Comparison of ENCODE assay signal across 7 cellular contexts in genomic region chr7:100438731-100439130, GRCh38. TPM values are rescaled to one million over a fixed set of nuclear protein-coding genes. Genes with fewer than 3 reads are reported as not detected.
DNase-seq lines count a peak whose midpoint lies in the region; ATAC-seq, FAIRE-seq and TF ChIP-seq lines count a peak whose summit lies in the region.
"Not testable (repeated sequence)": the region's sequence is repeated elsewhere in the genome, so short reads cannot be mapped to it uniquely, and the experiment has no call there.
"Had no signal": no experiment of that assay in that cellular context is flagged by ENCODE, and none has a peak within 500 bp of the region (broad histone marks: within the 10 kb centered on the region; RNA-seq: fewer than 3 reads in every experiment).

No MANE protein-coding gene starts in this region.

- H3K4me2 ChIP-seq in K562 (ENCODE audit: insufficient read depth, low read length); osteoblast (ENCODE audit: insufficient read depth, low read length): not testable (repeated sequence)

- H3K27ac ChIP-seq in K562 (ENCODE audit: extremely low read depth, low read depth, low read length) (peak overlapping the region; percentile 83; the same call in 1 of the 3 replicates), osteoblast (ENCODE audit: low read depth, low read length) (peak overlapping the region; percentile 41), spleen (peak overlapping the region; percentile 42 to 100 (median 99))
- H3K27ac ChIP-seq in kidney (ENCODE audit: low read depth in 2 of 2, low read length in 2 of 2): not testable (repeated sequence)

- not testable (repeated sequence) for TF ChIP-seq CTCF in HFFc6 (IDR thresholded peaks at IDR 0.05); K562 (IDR thresholded peaks at IDR 0.05 in 2 of 3, conservative IDR thresholded peaks at IDR 0.05 in 1 of 3; ENCODE audit: insufficient read depth in 2 of 3, low read depth in 1 of 3, low read length in 3 of 3); kidney (IDR thresholded peaks at IDR 0.05; ENCODE audit: borderline replicate concordance, extremely low read depth, insufficient read depth); osteoblast (IDR thresholded peaks at IDR 0.05; ENCODE audit: extremely low read depth, low read depth, low read length); spleen (IDR thresholded peaks at IDR 0.05 in 8 of 11, conservative IDR thresholded peaks at IDR 0.05 in 3 of 11)

- H2AFZ ChIP-seq in K562 (ENCODE audit: low read depth, low read length): peak overlapping the region; percentile 96; the same call in 1 of the 2 replicates
- not testable (repeated sequence) for H2AFZ ChIP-seq in osteoblast (ENCODE audit: low read length)

- H3K27me3 ChIP-seq in K562 (ENCODE audit: control insufficient read depth in 2 of 2, insufficient read depth in 2 of 2, low read length in 2 of 2); osteoblast (ENCODE audit: insufficient read depth, low read length); spleen (replicated peaks in 1 of 7): not testable (repeated sequence)

- not testable (repeated sequence) for TF ChIP-seq RAD21 in K562 (CRISPR knock-in tag; conservative IDR thresholded peaks at IDR 0.05 in 1 of 2, IDR thresholded peaks at IDR 0.05 in 1 of 2)

- H3K27ac Mint-ChIP-seq in HFFc6: peak overlapping the region; percentile 96

- DNase-seq in HFFc6; K562 (ENCODE audit: extremely low read depth in 1 of 4, low spot score in 3 of 4); osteoblast (ENCODE audit: insufficient read length, low spot score, missing footprints): not testable (repeated sequence)
- peak; percentile 29 for DNase-seq in activated CD8-positive, alpha-beta memory T cell treated with anti-CD3 and anti-CD28 coated beads, Interleukin-2, amount 50 U/mL, for 48 hours
- DNase-seq in kidney: peak; percentile 16
- peak; percentile 25 for DNase-seq in spleen

- intact Hi-C loops in K562 (cut with micrococcal nuclease); kidney (cut with DNase I); spleen (cut with DNase I; ENCODE audit: low total_unique reads): not testable (repeated sequence)

- peaks cover 49% of the 10 kb centered on the region for H3K4me1 Mint-ChIP-seq in HFFc6 (ENCODE audit: low read depth)

- H3K27me3 Mint-ChIP-seq in HFFc6 (ENCODE audit: insufficient read depth): not testable (repeated sequence)

- CTCF ChIA-PET in K562 (lab: Yijun Ruan, JAX; ENCODE audit: low intra/inter-chr PET ratio): not testable (repeated sequence)

- H3K36me3 ChIP-seq in K562 (ENCODE audit: control insufficient read depth, insufficient read depth, low read length) (peaks cover 18% of the 10 kb centered on the region), kidney (ENCODE audit: control insufficient read depth in 1 of 2, insufficient read depth in 2 of 2, low read length in 2 of 2) (peaks cover 4 to 10% of the 10 kb centered on the region in 2 donors), osteoblast (ENCODE audit: insufficient read depth, low read length) (peaks cover 14% of the 10 kb centered on the region), spleen (peaks cover 0 to 16% (median 11%) of the 10 kb centered on the region in 6 donors)

- not testable (repeated sequence) for H3K9me3 ChIP-seq in K562 (replicated peaks; ENCODE audit: control insufficient read depth, insufficient read depth, low read depth, low read length); kidney (ENCODE audit: control insufficient read depth in 1 of 2, low read length in 2 of 2); osteoblast (ENCODE audit: low read depth, low read length); spleen

- H3K4me3 ChIP-seq in K562; kidney (ENCODE audit: low read length in 2 of 2); osteoblast (ENCODE audit: insufficient read depth, low read length); spleen: not testable (repeated sequence)

- not testable (repeated sequence) for H3K9me1 ChIP-seq in K562 (ENCODE audit: control insufficient read depth, insufficient read depth, low read length)

- not testable (repeated sequence) for TF ChIP-seq POLR2A in K562 (conservative IDR thresholded peaks at IDR 0.05); spleen (IDR thresholded peaks at IDR 0.05)

- not testable (repeated sequence) for FAIRE-seq in K562 (lab: Jason Lieb, UNC); kidney (lab: Jason Lieb, UNC)

- not testable (repeated sequence) for H4K20me1 ChIP-seq in K562 (replicated peaks; ENCODE audit: control insufficient read depth, insufficient read depth, low read length); osteoblast (ENCODE audit: insufficient read depth, low read length)

- POLR2A ChIA-PET in K562 (lab: Yijun Ruan, JAX): interaction anchor here (1.1 to 4.3 kb wide), 2 partner anchors 10 to 11 kb away, joined by 5 to 44 read pairs; partner anchors contain the start of genes MEPCE and ZCWPW1

- not testable (repeated sequence) for H3K9me3 Mint-ChIP-seq in HFFc6

- not testable (repeated sequence) for TF ChIP-seq EP300 in K562 (IDR thresholded peaks at IDR 0.05; ENCODE audit: low read length)

- not testable (repeated sequence) for ATAC-seq in K562

- peaks cover 16% of the 10 kb centered on the region for H3K36me3 Mint-ChIP-seq in HFFc6 (ENCODE audit: low read depth)

- H3K79me2 ChIP-seq in K562 (ENCODE audit: control insufficient read depth, insufficient read depth, low read length) (peaks cover 28% of the 10 kb centered on the region), osteoblast (ENCODE audit: insufficient read depth, low read length) (peaks cover 25% of the 10 kb centered on the region)

- in situ Hi-C loops in K562 (cut with MboI): not testable (repeated sequence)

- H3K4me3 Mint-ChIP-seq in HFFc6: not testable (repeated sequence)

- not testable (repeated sequence) for BruUV-seq in K562 (replicated peaks; lab: Mats Ljungman, UMichigan)

- H3K4me1 ChIP-seq in K562 (replicated peaks in 1 of 2; ENCODE audit: control insufficient read depth in 2 of 2, insufficient read depth in 2 of 2, low read length in 2 of 2): peaks cover 33 to 68% of the 10 kb centered on the region in 2 experiments
- H3K4me1 ChIP-seq in kidney (ENCODE audit: control insufficient read depth in 1 of 2, insufficient read depth in 1 of 2, low read depth in 1 of 2, low read length in 2 of 2): peaks cover 7 to 13% of the 10 kb centered on the region in 2 donors
- H3K4me1 ChIP-seq in osteoblast (ENCODE audit: insufficient read depth, low read length): peaks cover 13% of the 10 kb centered on the region
- H3K4me1 ChIP-seq in spleen: peaks cover 14 to 83% (median 34%) of the 10 kb centered on the region in 6 donors

- H3K9ac ChIP-seq in K562 (ENCODE audit: insufficient read depth in 1 of 2, low read depth in 2 of 2, low read length in 2 of 2); kidney (ENCODE audit: low read length in 2 of 2): not testable (repeated sequence)

- WGBS in K562 (ENCODE audit: insufficient coverage, low coverage, missing lambda C conversion rate): 83% methylated on average over 8 of the region's 8 CpGs
- 82 to 95% (median 92%) methylated on average over 8 of the region's 8 CpGs for WGBS in spleen, 5 donors

RNA-seq across cellular contexts. Expression of gene PPP1R35, which starts 2.4 kb away (rescaled TPM):
- total RNA-seq in HFFc6 (2021; fragmentation: NEBNext Ultra II Directional; extraction: Animal tissue kit (Norgen Biotek cat#: 25700)): 10 to 100 TPM; 22.9 to 33.6 (median 26.5) TPM
- 18.9 and 64.5 TPM in 2 replicates for total RNA-seq in K562 (2011; cell fraction: chromatin; rRNA removed; ENCODE audit: low replicate concordance)
- total RNA-seq in K562 (2011; cell fraction: nucleolus; rRNA removed): 109 and 128 TPM in 2 replicates
- 45.6 and 53.0 TPM in 2 replicates for total RNA-seq in K562 (2011; cell fraction: nucleoplasm; rRNA removed)
- total RNA-seq in K562 (2014; rRNA removed) (127 and 152 TPM in 2 replicates), K562 (2014; rRNA removed; fragmentation: Illumina TruSeq; extraction: Trizol) (18.9 and 25.9 TPM in 2 replicates), K562 (2015; rRNA removed; fragmentation: Illumina TruSeq; extraction: Trizol) (44.9 and 47.9 TPM in 2 replicates), K562 (2021) (124 and 135 TPM in 2 replicates), kidney (41.7 TPM), osteoblast (9.7 and 11.9 TPM in 2 replicates), spleen (10 to 100 TPM; 46.7 to 63.8 (median 57.7) TPM)
- polyA plus RNA-seq in K562 (2011; rRNA removed) (28.2 and 31.7 TPM in 2 replicates), K562 (2014; fragmentation: Illumina TruSeq; extraction: Trizol) (19.4 and 33.7 TPM in 2 replicates), K562 (2014; fragmentation: Nextera tagmentation; extraction: Ambion mirVana) (1 to 10 TPM; 2.9 to 5.9 TPM), K562 (2014; rRNA removed) (153 and 185 TPM in 2 replicates), kidney (ENCODE audit: insufficient read depth, low read depth, low replicate concordance) (40.2 TPM), spleen (100 to 1,000 TPM in 2 of 3 donors, 10 to 100 TPM in 1; 87.6 to 111 (median 111) TPM)
- polyA plus RNA-seq in K562 (2011; cell fraction: cytosol; rRNA removed): 38.6 and 141 TPM in 2 replicates
- polyA plus RNA-seq in K562 (2011; cell fraction: nucleus; rRNA removed): 136 and 297 TPM in 2 replicates
- polyA plus RNA-seq in K562 (2012): 70.7 and 78.6 TPM in 2 replicates
- polyA minus RNA-seq in K562 (2011; rRNA and poly(A)+ RNA removed): 2.2 and 5.8 TPM in 2 replicates
- polyA minus RNA-seq in K562 (2011; cell fraction: cytosol; rRNA and poly(A)+ RNA removed): 13.8 and 18.6 TPM in 2 replicates
- polyA minus RNA-seq in K562 (2011; cell fraction: nucleus; rRNA and poly(A)+ RNA removed): 16.7 and 26.0 TPM in 2 replicates

RNA-seq across cellular contexts. Expression of gene MEPCE, which starts 9.1 kb away (rescaled TPM):
- total RNA-seq in HFFc6 (2021; fragmentation: NEBNext Ultra II Directional; extraction: Animal tissue kit (Norgen Biotek cat#: 25700)): 10 to 100 TPM; 38.7 to 42.9 (median 41.2) TPM
- 33.3 and 101 TPM in 2 replicates for total RNA-seq in K562 (2011; cell fraction: chromatin; rRNA removed; ENCODE audit: low replicate concordance)
- 57.9 and 76.5 TPM in 2 replicates for total RNA-seq in K562 (2011; cell fraction: nucleolus; rRNA removed)
- 40.2 and 43.9 TPM in 2 replicates for total RNA-seq in K562 (2011; cell fraction: nucleoplasm; rRNA removed)
- total RNA-seq in K562 (2014; rRNA removed) (50.6 and 65.4 TPM in 2 replicates), K562 (2014; rRNA removed; fragmentation: Illumina TruSeq; extraction: Trizol) (24.9 and 29.5 TPM in 2 replicates), K562 (2015; rRNA removed; fragmentation: Illumina TruSeq; extraction: Trizol) (60.3 and 60.4 TPM in 2 replicates), K562 (2021) (72.8 and 76.3 TPM in 2 replicates), kidney (47.2 TPM), osteoblast (28.6 and 29.7 TPM in 2 replicates), spleen (10 to 100 TPM; 42.3 to 82.2 (median 67.3) TPM)
- polyA plus RNA-seq in K562 (2011; rRNA removed) (16.1 and 16.7 TPM in 2 replicates), K562 (2014; fragmentation: Illumina TruSeq; extraction: Trizol) (66.5 and 77.3 TPM in 2 replicates), K562 (2014; fragmentation: Nextera tagmentation; extraction: Ambion mirVana) (10 to 100 TPM; 10.9 to 13.7 TPM), K562 (2014; rRNA removed) (42.7 and 44.1 TPM in 2 replicates), kidney (ENCODE audit: insufficient read depth, low read depth, low replicate concordance) (33.4 TPM), spleen (10 to 100 TPM; 31.4 to 56.9 (median 38.0) TPM)
- polyA plus RNA-seq in K562 (2011; cell fraction: cytosol; rRNA removed): 13.0 and 28.0 TPM in 2 replicates
- polyA plus RNA-seq in K562 (2011; cell fraction: nucleus; rRNA removed): 23.6 and 47.0 TPM in 2 replicates
- polyA plus RNA-seq in K562 (2012): 54.7 and 58.7 TPM in 2 replicates
- 20.0 and 29.4 TPM in 2 replicates for polyA minus RNA-seq in K562 (2011; rRNA and poly(A)+ RNA removed)
- 18.7 and 24.0 TPM in 2 replicates for polyA minus RNA-seq in K562 (2011; cell fraction: cytosol; rRNA and poly(A)+ RNA removed)
- polyA minus RNA-seq in K562 (2011; cell fraction: nucleus; rRNA and poly(A)+ RNA removed): 27.9 and 29.5 TPM in 2 replicates

RNA-seq across cellular contexts. Expression of gene ZCWPW1, which starts 10.2 kb away (rescaled TPM):
- 1 to 10 TPM in 4 of 6 experiments, under 1 TPM in 2; 0.55 to 1.7 (median 1.2) TPM for total RNA-seq in HFFc6 (2021; fragmentation: NEBNext Ultra II Directional; extraction: Animal tissue kit (Norgen Biotek cat#: 25700))
- total RNA-seq in K562 (2011; cell fraction: chromatin; rRNA removed; ENCODE audit: low replicate concordance): 2.4 and 3.7 TPM in 2 replicates
- total RNA-seq in K562 (2011; cell fraction: nucleolus; rRNA removed): 2.0 and 2.6 TPM in 2 replicates
- 1.8 and 3.5 TPM in 2 replicates for total RNA-seq in K562 (2011; cell fraction: nucleoplasm; rRNA removed)
- total RNA-seq in K562 (2014; rRNA removed) (1.3 and 1.7 TPM in 2 replicates), K562 (2014; rRNA removed; fragmentation: Illumina TruSeq; extraction: Trizol) (0.84 and 1.8 TPM in 2 replicates), K562 (2015; rRNA removed; fragmentation: Illumina TruSeq; extraction: Trizol) (1.2 and 1.7 TPM in 2 replicates), K562 (2021) (0.86 and 0.94 TPM in 2 replicates), kidney (3.0 TPM), osteoblast (2.2 and 2.4 TPM in 2 replicates), spleen (1 to 10 TPM; 4.5 to 8.3 (median 6.3) TPM)
- polyA plus RNA-seq in K562 (2011; rRNA removed) (1.5 and 1.7 TPM in 2 replicates), K562 (2014; fragmentation: Illumina TruSeq; extraction: Trizol) (0.79 and 1.4 TPM in 2 replicates), K562 (2014; fragmentation: Nextera tagmentation; extraction: Ambion mirVana) (under 1 TPM; 0.18 to 0.41 TPM), K562 (2014; rRNA removed) (0.61 and 1.6 TPM in 2 replicates), kidney (ENCODE audit: insufficient read depth, low read depth, low replicate concordance) (7.9 TPM), spleen (10 to 100 TPM; 21.7 to 42.6 (median 24.3) TPM)
- polyA plus RNA-seq in K562 (2011; cell fraction: cytosol; rRNA removed): 0.67 and 0.81 TPM in 2 replicates
- 3.7 and 4.2 TPM in 2 replicates for polyA plus RNA-seq in K562 (2011; cell fraction: nucleus; rRNA removed)
- 2.2 and 3.0 TPM in 2 replicates for polyA plus RNA-seq in K562 (2012)
- polyA minus RNA-seq in K562 (2011; rRNA and poly(A)+ RNA removed): 0.84 and 0.91 TPM in 2 replicates
- 0.86 and 1.5 TPM in 2 replicates for polyA minus RNA-seq in K562 (2011; cell fraction: cytosol; rRNA and poly(A)+ RNA removed)
- 1.2 and 1.6 TPM in 2 replicates for polyA minus RNA-seq in K562 (2011; cell fraction: nucleus; rRNA and poly(A)+ RNA removed)

RNA-seq across cellular contexts. Expression of gene SPACDR, which starts 25.3 kb away (rescaled TPM):
- total RNA-seq in HFFc6 (2021; fragmentation: NEBNext Ultra II Directional; extraction: Animal tissue kit (Norgen Biotek cat#: 25700)): 1 to 10 TPM in 3 of 6 experiments, under 1 TPM in 3; 0.66 to 1.6 (median 1.0) TPM
- total RNA-seq in K562 (2011; cell fraction: chromatin; rRNA removed; ENCODE audit: low replicate concordance): 3.4 and 9.9 TPM in 2 replicates
- total RNA-seq in K562 (2011; cell fraction: nucleolus; rRNA removed): 1.8 and 4.7 TPM in 2 replicates
- 2.4 and 3.8 TPM in 2 replicates for total RNA-seq in K562 (2011; cell fraction: nucleoplasm; rRNA removed)
- total RNA-seq in K562 (2014; rRNA removed) (0.14 and 0.29 TPM in 2 replicates), K562 (2014; rRNA removed; fragmentation: Illumina TruSeq; extraction: Trizol) (not detected in 2 replicates), K562 (2015; rRNA removed; fragmentation: Illumina TruSeq; extraction: Trizol) (0.29 and 0.41 TPM in 2 replicates), K562 (2021) (0.55 and 1.2 TPM in 2 replicates), kidney (0.54 TPM), osteoblast (0.36 TPM in 1 of 2 replicates, not detected in the other), spleen (1 to 10 TPM in 5 of 7 donors, not detected in 2; 1.3 to 4.6 (median 1.9) TPM)
- polyA plus RNA-seq in K562 (2011; rRNA removed) (0.18 and 0.20 TPM in 2 replicates), K562 (2014; fragmentation: Illumina TruSeq; extraction: Trizol) (0.13 and 0.24 TPM in 2 replicates), K562 (2014; fragmentation: Nextera tagmentation; extraction: Ambion mirVana) (under 1 TPM; 0.07 to 0.11 TPM), K562 (2014; rRNA removed) (0.12 and 0.15 TPM in 2 replicates), kidney (ENCODE audit: insufficient read depth, low read depth, low replicate concordance) (not detected), spleen (1 to 10 TPM in 2 of 3 donors, under 1 TPM in 1; 0.65 to 2.1 (median 1.2) TPM)
- 0.40 and 0.56 TPM in 2 replicates for polyA plus RNA-seq in K562 (2011; cell fraction: cytosol; rRNA removed)
- polyA plus RNA-seq in K562 (2011; cell fraction: nucleus; rRNA removed): 1.0 and 2.9 TPM in 2 replicates
- polyA plus RNA-seq in K562 (2012): 0.47 and 2.1 TPM in 2 replicates
- polyA minus RNA-seq in K562 (2011; rRNA and poly(A)+ RNA removed): not detected in 2 replicates
- not detected in 2 replicates for polyA minus RNA-seq in K562 (2011; cell fraction: cytosol; rRNA and poly(A)+ RNA removed)
- polyA minus RNA-seq in K562 (2011; cell fraction: nucleus; rRNA and poly(A)+ RNA removed): not detected in 2 replicates
- total RNA-seq: Daoy had no signal

RNA-seq across cellular contexts. Expression of gene TSC22D4, which starts 40.3 kb away (rescaled TPM):
- 10 to 100 TPM; 50.6 to 54.5 (median 51.7) TPM for total RNA-seq in HFFc6 (2021; fragmentation: NEBNext Ultra II Directional; extraction: Animal tissue kit (Norgen Biotek cat#: 25700))
- 30.5 and 88.7 TPM in 2 replicates for total RNA-seq in K562 (2011; cell fraction: chromatin; rRNA removed; ENCODE audit: low replicate concordance)
- 56.8 and 60.5 TPM in 2 replicates for total RNA-seq in K562 (2011; cell fraction: nucleolus; rRNA removed)
- 38.6 and 57.1 TPM in 2 replicates for total RNA-seq in K562 (2011; cell fraction: nucleoplasm; rRNA removed)
- total RNA-seq in K562 (2014; rRNA removed) (77.6 and 102 TPM in 2 replicates), K562 (2014; rRNA removed; fragmentation: Illumina TruSeq; extraction: Trizol) (10.1 and 13.1 TPM in 2 replicates), K562 (2015; rRNA removed; fragmentation: Illumina TruSeq; extraction: Trizol) (31.3 and 33.9 TPM in 2 replicates), K562 (2021) (102 and 107 TPM in 2 replicates), kidney (61.5 TPM), osteoblast (18.5 and 19.4 TPM in 2 replicates), spleen (100 to 1,000 TPM in 3 of 7 donors, 10 to 100 TPM in 4; 67.1 to 119 (median 98.8) TPM)
- polyA plus RNA-seq in K562 (2011; rRNA removed) (14.2 and 18.8 TPM in 2 replicates), K562 (2014; fragmentation: Illumina TruSeq; extraction: Trizol) (28.7 and 51.7 TPM in 2 replicates), K562 (2014; fragmentation: Nextera tagmentation; extraction: Ambion mirVana) (under 1 TPM; 0.37 to 0.92 TPM), K562 (2014; rRNA removed) (57.9 and 61.0 TPM in 2 replicates), kidney (ENCODE audit: insufficient read depth, low read depth, low replicate concordance) (67.0 TPM), spleen (100 to 1,000 TPM in 1 of 3 donors, 10 to 100 TPM in 2; 57.2 to 105 (median 83.9) TPM)
- polyA plus RNA-seq in K562 (2011; cell fraction: cytosol; rRNA removed): 13.0 and 47.0 TPM in 2 replicates
- 22.1 and 53.6 TPM in 2 replicates for polyA plus RNA-seq in K562 (2011; cell fraction: nucleus; rRNA removed)
- 64.9 and 107 TPM in 2 replicates for polyA plus RNA-seq in K562 (2012)
- polyA minus RNA-seq in K562 (2011; rRNA and poly(A)+ RNA removed): 5.5 and 9.6 TPM in 2 replicates
- polyA minus RNA-seq in K562 (2011; cell fraction: cytosol; rRNA and poly(A)+ RNA removed): 24.5 and 26.5 TPM in 2 replicates
- 10.0 and 13.5 TPM in 2 replicates for polyA minus RNA-seq in K562 (2011; cell fraction: nucleus; rRNA and poly(A)+ RNA removed)
